In the genomic region with DNA sequence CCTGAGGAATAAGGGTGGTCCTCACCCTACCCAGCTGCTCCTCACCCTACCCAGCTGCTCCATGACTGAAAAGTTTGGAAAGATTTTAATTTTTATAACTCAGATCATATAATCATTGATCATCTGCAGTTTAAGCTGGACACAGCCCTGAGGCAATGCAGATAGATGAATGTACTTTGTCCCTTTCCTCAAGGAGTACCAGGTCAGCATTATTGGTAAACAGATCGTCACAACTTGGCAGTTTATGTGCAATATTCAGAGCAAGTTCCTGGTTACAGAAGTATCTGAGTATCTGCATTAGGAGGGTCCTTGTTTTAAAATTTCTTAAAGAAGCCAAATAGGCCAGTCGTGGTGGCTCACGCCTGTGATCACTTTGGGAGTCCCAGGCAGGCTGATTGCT, we compare ENCODE assay signal across 18 cellular contexts. TPM values are rescaled to one million over a fixed set of nuclear protein-coding genes. Genes with fewer than 3 reads are reported as not detected.
A peak's percentile ranks its signal among the peaks of the same experiment; 100 is the strongest.
DNase-seq lines count a peak whose midpoint lies in the region; ATAC-seq and TF ChIP-seq lines count a peak whose summit lies in the region.
"Had no signal": no experiment of that assay in that cellular context is flagged by ENCODE, and none has a peak within 500 bp of the region (broad histone marks: within the 10 kb centered on the region; RNA-seq: fewer than 3 reads in every experiment).

No MANE protein-coding gene starts in this region.

- peaks cover 65% of the 10 kb centered on the region for H3K4me1 Mint-ChIP-seq in T-helper 17 cell

- intact Hi-C loops in psoas muscle (cut with DNase I) = loop anchor here in 1 of 2 donors (10.0 kb wide), 1 partner anchor 93 kb away; no protein-coding TSS in a partner anchor

- no peak for TF ChIP-seq CTCF in hepatocyte (IDR thresholded peaks at IDR 0.05; ENCODE audit: poor library complexity)
- TF ChIP-seq CTCF in psoas muscle (IDR thresholded peaks at IDR 0.05) = no peak

- H3K9me2 ChIP-seq in hepatocyte (replicated peaks; ENCODE audit: insufficient read depth) = no peaks in the 10 kb centered on the region

- H3K27me3 ChIP-seq in BLaER1 (no peaks in the 10 kb centered on the region), hepatocyte (no peaks in the 10 kb centered on the region), psoas muscle (ENCODE audit: insufficient read depth in 3 of 3, low read length in 2 of 3) (no peaks in the 10 kb centered on the region)
- H3K27me3 ChIP-seq: uterus had no signal

- peaks cover 81% of the 10 kb centered on the region for H3K79me2 ChIP-seq in hepatocyte

- peaks cover 7% of the 10 kb centered on the region for H3K36me3 Mint-ChIP-seq in T-helper 17 cell (ENCODE audit: low read depth)

- H3K27ac ChIP-seq in BLaER1 (no peak overlapping the region), hepatocyte (peak overlapping the region; percentile 37), psoas muscle (peak overlapping the region; percentile 82)

- peak overlapping the region; percentile 94 for H3K27ac Mint-ChIP-seq in T-helper 17 cell
- H3K27ac Mint-ChIP-seq: stimulated activated effector memory CD8-positive, alpha-beta T cell treated with anti-CD3 and anti-CD28 coated beads, Interleukin-12 subunit alpha, Interleukin-12 subunit beta, amount 100 ng/mL, for 72 hours had no signal

- H3K4me2 ChIP-seq in BLaER1 (peak overlapping the region; percentile 82), hepatocyte (peak overlapping the region; percentile 79)

- no peak overlapping the region for H2AFZ ChIP-seq in hepatocyte

- H3K9ac ChIP-seq in BLaER1 = no peak overlapping the region

- 77% methylated on average over 3 of the region's 3 CpGs for WGBS in hepatocyte (ENCODE audit: low lambda C conversion rate, missing lambda C conversion rate)
- WGBS in psoas muscle, 3 donors = 70 to 77% (median 76%) methylated on average over 3 of the region's 3 CpGs

- H3K4me3 ChIP-seq in BLaER1 (no peak overlapping the region), hepatocyte (no peak overlapping the region), psoas muscle (no peak overlapping the region)
- H3K4me3 ChIP-seq: coronary artery, uterus had no signal

- no peak overlapping the region for H3K4me3 Mint-ChIP-seq in T-helper 17 cell

- H4K20me1 ChIP-seq in BLaER1 = peaks cover 71% of the 10 kb centered on the region
- H4K20me1 ChIP-seq in hepatocyte (ENCODE audit: insufficient read depth, poor library complexity, severe bottlenecking) = peaks cover 45% of the 10 kb centered on the region

- H3K9me3 ChIP-seq in BLaER1 = peaks cover 17% of the 10 kb centered on the region
- no peaks in the 10 kb centered on the region for H3K9me3 ChIP-seq in T-helper 17 cell (ENCODE audit: control insufficient read depth, low read length, poor library complexity, severe bottlenecking)
- H3K9me3 ChIP-seq in hepatocyte (ENCODE audit: low read depth) = no peaks in the 10 kb centered on the region
- H3K9me3 ChIP-seq in psoas muscle = no peaks in the 10 kb centered on the region
- H3K9me3 ChIP-seq: Caco-2, uterus had no signal

- ATAC-seq in T-helper 17 cell = no peak
- ATAC-seq in psoas muscle = no peak
- ATAC-seq: stimulated activated effector memory CD8-positive, alpha-beta T cell treated with anti-CD3 and anti-CD28 coated beads, Interleukin-12 subunit alpha, Interleukin-12 subunit beta, amount 100 ng/mL, for 72 hours had no signal

- H3K27me3 Mint-ChIP-seq in T-helper 17 cell = no peaks in the 10 kb centered on the region

- H3K4me1 ChIP-seq in BLaER1 = peaks cover 54% of the 10 kb centered on the region
- H3K4me1 ChIP-seq in hepatocyte (ENCODE audit: insufficient read depth) = peaks cover 58% of the 10 kb centered on the region
- H3K4me1 ChIP-seq in psoas muscle = peaks cover 86% of the 10 kb centered on the region

- peaks cover 33% of the 10 kb centered on the region for H3K36me3 ChIP-seq in BLaER1
- no peaks in the 10 kb centered on the region for H3K36me3 ChIP-seq in hepatocyte (replicated peaks; ENCODE audit: insufficient read depth, low read depth)
- H3K36me3 ChIP-seq in psoas muscle (ENCODE audit: insufficient read depth in 1 of 2, low read depth in 1 of 2) = no peaks in the 10 kb centered on the region
- H3K36me3 ChIP-seq: uterus had no signal

- DNase-seq in T-helper 17 cell (no peak), hepatocyte (ENCODE audit: low spot score) (no peak), psoas muscle (no peak), UCSD-AML1 (lab: John Stamatoyannopoulos, UW; ENCODE audit: unreplicated experiment) (no peak), amygdala (lab: John Stamatoyannopoulos, UW) (no peak), DMS79 treated with DMSO at 0.1 percent for 48 hours (lab: John Stamatoyannopoulos, UW) (no peak), HCEC 1CT (no peak)
- DNase-seq: Caco-2; GOT3; midbrain; NCI-H1436 treated with DMSO at 0.1 percent for 48 hours; NK-92 treated with Interleukin-12 subunit alpha and Interleukin-12 subunit beta, amount 100 ng/mL, for 24 hours; SIG-M5; T-helper 9 cell; uterus had no signal

RNA-seq across cellular contexts. Expression of gene TNRC6B, which starts 3.6 kb away (rescaled TPM):
- total RNA-seq in T-helper 17 cell (100 to 1,000 TPM; 128 to 140 TPM), hepatocyte (25.8 TPM in 2 replicates), psoas muscle (10 to 100 TPM; 27.9 to 49.4 (median 32.6) TPM)
- polyA plus RNA-seq in hepatocyte (23.7 and 30.8 TPM in 2 replicates), psoas muscle (10 to 100 TPM in 1 of 3 donors, 1 to 10 TPM in 2; 2.2 to 17.4 (median 2.5) TPM)
